ENCODE assay signal across 14 cellular contexts in genomic region chr9:91813261-91813795, GRCh38.
DNase-seq lines count a peak whose midpoint lies in the region; ATAC-seq and TF ChIP-seq lines count a peak whose summit lies in the region.
"Had no signal": no experiment of that assay in that cellular context is flagged by ENCODE, and none has a peak within 500 bp of the region (broad histone marks: within the 10 kb centered on the region; RNA-seq: fewer than 3 reads in every experiment).

No MANE protein-coding gene starts in this region.

- H2AFZ ChIP-seq in MM.1S (ENCODE audit: low read length) = no peak overlapping the region
- H2AFZ ChIP-seq: GM23248 had no signal

- peaks cover 0 to 71% (median 0%) of the 10 kb centered on the region in 4 donors for H3K27me3 ChIP-seq in esophagus squamous epithelium
- no peaks in the 10 kb centered on the region for H3K27me3 ChIP-seq in MM.1S (replicated peaks; ENCODE audit: insufficient read depth, low read length)
- H3K27me3 ChIP-seq in CD8-positive, alpha-beta T cell (ENCODE audit: insufficient read depth, low read length) = no peaks in the 10 kb centered on the region
- H3K27me3 ChIP-seq: SJSA1 had no signal

- no peak for DNase-seq in WTC11 (ENCODE audit: low spot score)
- DNase-seq in esophagus squamous epithelium (lab: John Stamatoyannopoulos, UW) = no peak
- DNase-seq in nephron progenitor cell = no peak
- DNase-seq in ureter (ENCODE audit: low spot score) = peak; percentile 32
- no peak for DNase-seq in MM.1S
- no peak for DNase-seq in NCI-H1105 (lab: John Stamatoyannopoulos, UW)
- no peak for DNase-seq in CD8-positive, alpha-beta T cell
- DNase-seq: CD4-positive, alpha-beta memory T cell; DMS79 treated with DMSO at 0.1 percent for 48 hours; GM23248; HCEC 1CT; NCI-H2029 had no signal

- H3K36me3 Mint-ChIP-seq in WTC11 (no peaks in the 10 kb centered on the region), nephron progenitor cell (ENCODE audit: low read depth) (peaks cover 7% of the 10 kb centered on the region)
- H3K36me3 Mint-ChIP-seq in CD8-positive, alpha-beta T cell = no peaks in the 10 kb centered on the region
- H3K36me3 Mint-ChIP-seq: CD4-positive, alpha-beta memory T cell had no signal

- H3K27me3 Mint-ChIP-seq in WTC11 (ENCODE audit: low read depth) (no peaks in the 10 kb centered on the region), nephron progenitor cell (ENCODE audit: low read depth, poor library complexity) (peaks cover 3% of the 10 kb centered on the region)
- no peaks in the 10 kb centered on the region for H3K27me3 Mint-ChIP-seq in CD8-positive, alpha-beta T cell (ENCODE audit: low read depth)

- H3K9me3 Mint-ChIP-seq in WTC11 = no peaks in the 10 kb centered on the region
- no peaks in the 10 kb centered on the region for H3K9me3 Mint-ChIP-seq in nephron progenitor cell
- no peaks in the 10 kb centered on the region for H3K9me3 Mint-ChIP-seq in CD8-positive, alpha-beta T cell
- H3K9me3 Mint-ChIP-seq: CD4-positive, alpha-beta memory T cell had no signal

- CTCF ChIA-PET in WTC11 (lab: Charles Lee) = no interaction called here
- CTCF ChIA-PET in CD8-positive, alpha-beta T cell (lab: Charles Lee) = no interaction called here

- H4K20me1 ChIP-seq in MM.1S (ENCODE audit: insufficient read depth, low read length) = no peaks in the 10 kb centered on the region

- H3K27ac Mint-ChIP-seq in WTC11 (peak overlapping the region; percentile 3; the same call in 1 of the 2 replicates), nephron progenitor cell (peak overlapping the region; percentile 78)
- H3K27ac Mint-ChIP-seq in CD8-positive, alpha-beta T cell = no peak overlapping the region
- H3K27ac Mint-ChIP-seq: CD4-positive, alpha-beta memory T cell had no signal

- intact Hi-C loops in esophagus squamous epithelium (cut with DNase I) = no loop called here
- intact Hi-C loops in CD8-positive, alpha-beta T cell (cut with DNase I, micrococcal nuclease) = no loop called here

- TF ChIP-seq CTCF in WTC11 (IDR thresholded peaks at IDR 0.05) (no peak), esophagus squamous epithelium (IDR thresholded peaks at IDR 0.05) (no peak), nephron progenitor cell (IDR thresholded peaks at IDR 0.05) (no peak), MM.1S (IDR thresholded peaks at IDR 0.05; ENCODE audit: low read length) (no peak)
- TF ChIP-seq CTCF in CD8-positive, alpha-beta T cell (IDR thresholded peaks at IDR 0.05) = no peak

- H3K4me1 Mint-ChIP-seq in WTC11 (peaks cover 24% of the 10 kb centered on the region), nephron progenitor cell (peaks cover 8% of the 10 kb centered on the region)
- no peaks in the 10 kb centered on the region for H3K4me1 Mint-ChIP-seq in CD8-positive, alpha-beta T cell (ENCODE audit: low read depth)
- H3K4me1 Mint-ChIP-seq: CD4-positive, alpha-beta memory T cell had no signal

- H3K9me2 ChIP-seq in MM.1S (replicated peaks; ENCODE audit: insufficient read depth, low read length) = no peaks in the 10 kb centered on the region

- no peak overlapping the region for H3K4me2 ChIP-seq in MM.1S (ENCODE audit: low read depth, low read length)

- no peaks in the 10 kb centered on the region for H3F3A ChIP-seq in MM.1S (ENCODE audit: insufficient read depth, low read length)

- H3K9ac ChIP-seq in MM.1S (ENCODE audit: low read length) = no peak overlapping the region
- H3K9ac ChIP-seq: GM23248 had no signal

- POLR2A ChIA-PET in WTC11 (lab: Charles Lee) = no interaction called here
- POLR2A ChIA-PET in CD8-positive, alpha-beta T cell (lab: Charles Lee) = no interaction called here

- peaks cover 0 to 59% (median 17%) of the 10 kb centered on the region in 3 donors for H3K4me1 ChIP-seq in esophagus squamous epithelium
- H3K4me1 ChIP-seq in MM.1S (ENCODE audit: low read length) = no peaks in the 10 kb centered on the region
- no peaks in the 10 kb centered on the region for H3K4me1 ChIP-seq in CD8-positive, alpha-beta T cell (ENCODE audit: insufficient read depth, low read length)
- H3K4me1 ChIP-seq: SJSA1 had no signal

- ATAC-seq in WTC11 = no peak
- no peak for ATAC-seq in CD8-positive, alpha-beta T cell

- H3K79me2 ChIP-seq in MM.1S (ENCODE audit: low read length) = peaks cover 13% of the 10 kb centered on the region

- H3K4me3 Mint-ChIP-seq in WTC11 (no peak overlapping the region), nephron progenitor cell (peak overlapping the region; percentile 39)
- H3K4me3 Mint-ChIP-seq in CD8-positive, alpha-beta T cell = no peak overlapping the region
- H3K4me3 Mint-ChIP-seq: CD4-positive, alpha-beta memory T cell had no signal

- WGBS in esophagus squamous epithelium, 2 donors = 75 to 90% methylated on average over 9 of the region's 9 CpGs

- H3K27ac ChIP-seq in esophagus squamous epithelium = peak overlapping the region in 3 of 4 donors; percentile 27 to 82 (median 74)
- no peak overlapping the region for H3K27ac ChIP-seq in MM.1S (ENCODE audit: low read length)
- H3K27ac ChIP-seq in CD8-positive, alpha-beta T cell (ENCODE audit: low read depth, low read length) = no peak overlapping the region
- H3K27ac ChIP-seq: GM23248, HL-60, SJSA1 had no signal

- no peaks in the 10 kb centered on the region for H3K9me3 ChIP-seq in esophagus squamous epithelium
- no peaks in the 10 kb centered on the region for H3K9me3 ChIP-seq in MM.1S (replicated peaks; ENCODE audit: insufficient read depth, low read length)
- no peaks in the 10 kb centered on the region for H3K9me3 ChIP-seq in CD8-positive, alpha-beta T cell (ENCODE audit: low read length)
- H3K9me3 ChIP-seq: SJSA1 had no signal

- TF ChIP-seq POLR2A in esophagus squamous epithelium (IDR thresholded peaks at IDR 0.05) = no peak

- H3K36me3 ChIP-seq in esophagus squamous epithelium = no peaks in the 10 kb centered on the region
- H3K36me3 ChIP-seq in MM.1S (replicated peaks; ENCODE audit: insufficient read depth, low read length) = no peaks in the 10 kb centered on the region
- H3K36me3 ChIP-seq in CD8-positive, alpha-beta T cell (ENCODE audit: insufficient read depth, low read length) = no peaks in the 10 kb centered on the region
- H3K36me3 ChIP-seq: SJSA1 had no signal

- H3K4me3 ChIP-seq in esophagus squamous epithelium (no peak overlapping the region), MM.1S (ENCODE audit: low read length) (no peak overlapping the region)
- H3K4me3 ChIP-seq in CD8-positive, alpha-beta T cell (ENCODE audit: low read depth, low read length) = no peak overlapping the region
- H3K4me3 ChIP-seq: GM23248, SJSA1 had no signal

TF ChIP-seq in WTC11, 78 proteins besides CTCF, POLR2A, EP300 and RAD21:
- TF ChIP-seq RELA (CRISPR knock-in tag; IDR thresholded peaks at IDR 0.05; ENCODE audit: borderline replicate concordance) = no peak
- TF ChIP-seq FOXP4 (CRISPR knock-in tag; IDR thresholded peaks at IDR 0.05) = no peak
- no peak for TF ChIP-seq TCF7 (CRISPR knock-in tag; IDR thresholded peaks at IDR 0.05; ENCODE audit: low read depth)
- no peak for TF ChIP-seq SOX15 (CRISPR knock-in tag; IDR thresholded peaks at IDR 0.05)
- TF ChIP-seq ZMAT4 (CRISPR knock-in tag; IDR thresholded peaks at IDR 0.05) = no peak

Comparison
In these comparisons a context has a peak if more than half of its experiments do, and no peak if none do; other contexts are left out.
1. H3K27ac ChIP-seq: peak in esophagus squamous epithelium (3 of 4); none in MM.1S (single experiment) and CD8-positive, alpha-beta T cell (single experiment).